In the genomic region with DNA sequence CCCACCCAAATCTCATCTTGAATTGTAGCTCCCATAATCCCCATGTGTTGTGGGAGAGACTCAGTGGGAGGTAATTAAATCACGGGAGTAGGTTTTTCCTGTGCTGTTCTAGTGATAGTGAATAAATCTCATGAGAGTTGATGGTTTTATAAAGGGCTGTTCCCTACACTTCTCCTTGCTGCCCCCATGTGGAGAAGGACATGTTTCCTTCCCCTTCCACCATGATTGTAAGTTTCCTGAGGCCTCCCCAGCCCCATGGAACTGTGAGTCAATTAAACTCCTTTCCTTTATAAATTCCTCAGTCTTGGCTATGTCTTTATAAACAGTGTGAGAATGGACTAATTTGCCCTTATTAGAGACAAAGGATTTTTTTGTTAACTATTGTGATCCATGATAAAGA, we compare ENCODE assay signal across 17 cellular contexts. TPM values are rescaled to one million over a fixed set of nuclear protein-coding genes. Genes with fewer than 3 reads are reported as not detected.
DNase-seq lines count a peak whose midpoint lies in the region; TF ChIP-seq lines count a peak whose summit lies in the region.
"Had no signal": no experiment of that assay in that cellular context is flagged by ENCODE, and none has a peak within 500 bp of the region (broad histone marks: within the 10 kb centered on the region; RNA-seq: fewer than 3 reads in every experiment).

No MANE protein-coding gene starts in this region.

- CTCF ChIA-PET in activated naive CD4-positive, alpha-beta T cell treated with anti-CD3 and anti-CD28 coated beads for 36 hours (lab: Charles Lee): interaction anchor here (0.6 kb wide), 2 partner anchors 101 to 689 kb away, joined by 3 to 4 read pairs; no protein-coding TSS in a partner anchor

- WGBS in testis, 2 donors: 34 to 46% methylated on average over 1 of the region's 1 CpG

- no peaks in the 10 kb centered on the region for H3K36me3 ChIP-seq in OCI-LY1 (ENCODE audit: insufficient read depth, low read length)
- no peaks in the 10 kb centered on the region for H3K36me3 ChIP-seq in testis (ENCODE audit: low read depth, missing control alignments)
- H3K36me3 ChIP-seq: BLaER1, gastrocnemius medialis, left lung had no signal

- TF ChIP-seq POLR2A in testis (IDR thresholded peaks at IDR 0.05): no peak

- H2AFZ ChIP-seq in OCI-LY1 (ENCODE audit: low read length): no peak overlapping the region

- H3K9ac ChIP-seq in OCI-LY1 (ENCODE audit: low read length): no peak overlapping the region
- H3K9ac ChIP-seq: BLaER1 had no signal

- no peak overlapping the region for H3K4me3 Mint-ChIP-seq in activated naive CD4-positive, alpha-beta T cell treated with anti-CD3 and anti-CD28 coated beads for 36 hours

- TF ChIP-seq CTCF in OCI-LY1 (IDR thresholded peaks at IDR 0.05; ENCODE audit: low read length) (peak; percentile 6; the same call in 1 of the 2 replicates), testis (IDR thresholded peaks at IDR 0.05) (no peak)

- H3K4me1 ChIP-seq in OCI-LY1 (ENCODE audit: insufficient read depth, low read length, severe bottlenecking) (no peaks in the 10 kb centered on the region), testis (no peaks in the 10 kb centered on the region)
- H3K4me1 ChIP-seq: BLaER1, gastrocnemius medialis, left lung had no signal

- no peaks in the 10 kb centered on the region for H3K36me3 Mint-ChIP-seq in activated naive CD4-positive, alpha-beta T cell treated with anti-CD3 and anti-CD28 coated beads for 36 hours (ENCODE audit: low read depth)

- H3K9me2 ChIP-seq in OCI-LY1 (ENCODE audit: low read depth, low read length): no peaks in the 10 kb centered on the region

- H3K27ac Mint-ChIP-seq in activated naive CD4-positive, alpha-beta T cell treated with anti-CD3 and anti-CD28 coated beads for 36 hours: no peak overlapping the region

- DNase-seq in activated naive CD4-positive, alpha-beta T cell treated with anti-CD3 and anti-CD28 coated beads for 36 hours: peak; percentile 11
- no peak for DNase-seq in activated naive CD4-positive, alpha-beta T cell (lab: John Stamatoyannopoulos, UW)
- DNase-seq in fibroblast of gingiva (ENCODE audit: low read depth) (peak; percentile 20), testis (peak; percentile 22), AG20443 (ENCODE audit: low spot score) (no peak), SK-N-DZ (ENCODE audit: low spot score) (no peak), SHP77 treated with DMSO at 0.1 percent for 48 hours (lab: John Stamatoyannopoulos, UW) (no peak)
- DNase-seq: activated naive CD4-positive, alpha-beta T cell treated with anti-CD3 and anti-CD28 coated beads, Interleukin-2, amount 50 U/mL, for 16 hours; cortex of kidney; gastrocnemius medialis; GF-D8; left lung; NCI-H1930; stimulated activated CD4-positive, alpha-beta T cell treated with anti-CD3 and anti-CD28 coated beads, Interleukin-12 subunit alpha, Interleukin-12 subunit beta, amount 100 ng/mL, for 4 hours; T1000 had no signal

- H4K20me1 ChIP-seq in OCI-LY1 (ENCODE audit: insufficient read depth, low read length): no peaks in the 10 kb centered on the region
- H4K20me1 ChIP-seq: BLaER1 had no signal

- H3K4me2 ChIP-seq in OCI-LY1 (ENCODE audit: low read length): no peak overlapping the region
- H3K4me2 ChIP-seq: BLaER1 had no signal

- H3K9me3 ChIP-seq in OCI-LY1 (ENCODE audit: low read length) (no peaks in the 10 kb centered on the region), testis (no peaks in the 10 kb centered on the region)
- H3K9me3 ChIP-seq: BLaER1, gastrocnemius medialis, left lung had no signal

- no peaks in the 10 kb centered on the region for H3K79me2 ChIP-seq in OCI-LY1 (ENCODE audit: insufficient read depth, low read length)

- H3K9me3 Mint-ChIP-seq in activated naive CD4-positive, alpha-beta T cell treated with anti-CD3 and anti-CD28 coated beads for 36 hours: peaks cover 4% of the 10 kb centered on the region

- peaks cover 18% of the 10 kb centered on the region for H3K27me3 Mint-ChIP-seq in activated naive CD4-positive, alpha-beta T cell treated with anti-CD3 and anti-CD28 coated beads for 36 hours (ENCODE audit: low read depth)

- no peak overlapping the region for H3K27ac ChIP-seq in OCI-LY1 (ENCODE audit: low read depth, low read length, poor library complexity, severe bottlenecking)
- no peak overlapping the region for H3K27ac ChIP-seq in testis
- H3K27ac ChIP-seq: BLaER1, gastrocnemius medialis, left lung had no signal

- no peaks in the 10 kb centered on the region for H3K27me3 ChIP-seq in OCI-LY1 (ENCODE audit: insufficient read depth, low read length)
- no peaks in the 10 kb centered on the region for H3K27me3 ChIP-seq in testis
- H3K27me3 ChIP-seq: BLaER1, gastrocnemius medialis, left lung had no signal

- no peaks in the 10 kb centered on the region for H3K4me1 Mint-ChIP-seq in activated naive CD4-positive, alpha-beta T cell treated with anti-CD3 and anti-CD28 coated beads for 36 hours (ENCODE audit: low read depth)

- no peaks in the 10 kb centered on the region for H3F3A ChIP-seq in OCI-LY1 (ENCODE audit: insufficient read depth, low read length)

- intact Hi-C loops in activated naive CD4-positive, alpha-beta T cell treated with anti-CD3 and anti-CD28 coated beads for 36 hours (cut with micrococcal nuclease): no loop called here
- intact Hi-C loops in testis (cut with DNase I; ENCODE audit: low total_unique reads): no loop called here

- H3K4me3 ChIP-seq in OCI-LY1 (ENCODE audit: low read depth, low read length, poor library complexity, severe bottlenecking): no peak overlapping the region
- H3K4me3 ChIP-seq in testis: no peak overlapping the region
- H3K4me3 ChIP-seq: BLaER1, gastrocnemius medialis, left lung had no signal

RNA-seq across cellular contexts. Expression of gene MKX, which starts 48.5 kb away (rescaled TPM):
- under 1 TPM; 0.15 to 0.38 TPM for total RNA-seq in activated naive CD4-positive, alpha-beta T cell treated with anti-CD3 and anti-CD28 coated beads for 36 hours
- total RNA-seq in testis: 1 to 10 TPM; 1.7 to 4.2 TPM
- 1.1 TPM for polyA plus RNA-seq in testis (ENCODE audit: insufficient read depth, low read depth, low replicate concordance)
- polyA plus RNA-seq in SK-N-DZ (2014; cell fraction: cytosol; rRNA removed): not detected in 2 replicates
- polyA plus RNA-seq in SK-N-DZ (2014; cell fraction: nucleus; rRNA removed): not detected in 2 replicates

Comparison
In these comparisons a context has a peak if more than half of its experiments do, and no peak if none do; other contexts are left out.
1. DNase-seq: peak in activated naive CD4-positive, alpha-beta T cell treated with anti-CD3 and anti-CD28 coated beads for 36 hours (single experiment), fibroblast of gingiva (single experiment) and testis (single experiment); none in activated naive CD4-positive, alpha-beta T cell (0 of 4), AG20443 (single experiment), SK-N-DZ (single experiment) and SHP77 treated with DMSO at 0.1 percent for 48 hours (single experiment).